In genomic region chr3:30675774-30676173, GRCh38 we compare ENCODE assay signal across 23 cellular contexts.
DNase-seq lines count a peak whose midpoint lies in the region; ATAC-seq lines count a peak whose summit lies in the region.
"Had no signal": no experiment of that assay in that cellular context is flagged by ENCODE, and none has a peak within 500 bp of the region (broad histone marks: within the 10 kb centered on the region; RNA-seq: fewer than 3 reads in every experiment).

No MANE protein-coding gene starts in this region.

- peaks cover 93% of the 10 kb centered on the region for H3K36me3 Mint-ChIP-seq in activated naive CD4-positive, alpha-beta T cell treated with anti-CD3 and anti-CD28 coated beads, Interleukin-2, amount 10 ng/mL, durations not matched to agents 7 days and 5 days
- H3K36me3 Mint-ChIP-seq in T-cell: peaks cover 89% of the 10 kb centered on the region
- peaks cover 83% of the 10 kb centered on the region for H3K36me3 Mint-ChIP-seq in activated naive CD8-positive, alpha-beta T cell treated with anti-CD3 and anti-CD28 coated beads, Interleukin-2, amount 10 ng/mL, durations not matched to agents 7 days and 5 days
- H3K36me3 Mint-ChIP-seq in stimulated activated effector memory CD8-positive, alpha-beta T cell treated with anti-CD3 and anti-CD28 coated beads, Interleukin-12 subunit alpha, Interleukin-12 subunit beta, amount 100 ng/mL, for 72 hours: peaks cover 99% of the 10 kb centered on the region

- ATAC-seq in T-cell (replicated peaks in 1 of 4): no peak
- no peak for ATAC-seq in activated naive CD8-positive, alpha-beta T cell treated with anti-CD3 and anti-CD28 coated beads, Interleukin-2, amount 10 ng/mL, durations not matched to agents 7 days and 5 days (ENCODE audit: low read depth)
- ATAC-seq in stimulated activated effector memory CD8-positive, alpha-beta T cell treated with anti-CD3 and anti-CD28 coated beads, Interleukin-12 subunit alpha, Interleukin-12 subunit beta, amount 100 ng/mL, for 72 hours: no peak
- ATAC-seq: esophagus mucosa, gastrocnemius medialis, GM12878, sciatic nerve, SK-N-SH treated with all-trans-retinoic acid at 6 μM for 48 hours had no signal

- H3K27me3 Mint-ChIP-seq in activated naive CD4-positive, alpha-beta T cell treated with anti-CD3 and anti-CD28 coated beads, Interleukin-2, amount 10 ng/mL, durations not matched to agents 7 days and 5 days: no peaks in the 10 kb centered on the region
- H3K27me3 Mint-ChIP-seq in T-cell: no peaks in the 10 kb centered on the region
- H3K27me3 Mint-ChIP-seq in activated naive CD8-positive, alpha-beta T cell treated with anti-CD3 and anti-CD28 coated beads, Interleukin-2, amount 10 ng/mL, durations not matched to agents 7 days and 5 days: no peaks in the 10 kb centered on the region

- H3K4me3 Mint-ChIP-seq in activated naive CD4-positive, alpha-beta T cell treated with anti-CD3 and anti-CD28 coated beads, Interleukin-2, amount 10 ng/mL, durations not matched to agents 7 days and 5 days: peak overlapping the region; percentile 61
- peak overlapping the region; percentile 44 to 60 (median 57) for H3K4me3 Mint-ChIP-seq in T-cell
- no peak overlapping the region for H3K4me3 Mint-ChIP-seq in activated naive CD8-positive, alpha-beta T cell treated with anti-CD3 and anti-CD28 coated beads, Interleukin-2, amount 10 ng/mL, durations not matched to agents 7 days and 5 days
- H3K4me3 Mint-ChIP-seq in stimulated activated effector memory CD8-positive, alpha-beta T cell treated with anti-CD3 and anti-CD28 coated beads, Interleukin-12 subunit alpha, Interleukin-12 subunit beta, amount 100 ng/mL, for 72 hours: no peak overlapping the region
- H3K4me3 Mint-ChIP-seq: nephron progenitor cell had no signal

- peaks cover 8% of the 10 kb centered on the region for H3K9me3 Mint-ChIP-seq in activated naive CD4-positive, alpha-beta T cell treated with anti-CD3 and anti-CD28 coated beads, Interleukin-2, amount 10 ng/mL, durations not matched to agents 7 days and 5 days
- no peaks in the 10 kb centered on the region for H3K9me3 Mint-ChIP-seq in T-cell
- peaks cover 3% of the 10 kb centered on the region for H3K9me3 Mint-ChIP-seq in activated naive CD8-positive, alpha-beta T cell treated with anti-CD3 and anti-CD28 coated beads, Interleukin-2, amount 10 ng/mL, durations not matched to agents 7 days and 5 days
- no peaks in the 10 kb centered on the region for H3K9me3 Mint-ChIP-seq in stimulated activated effector memory CD8-positive, alpha-beta T cell treated with anti-CD3 and anti-CD28 coated beads, Interleukin-12 subunit alpha, Interleukin-12 subunit beta, amount 100 ng/mL, for 72 hours
- H3K9me3 Mint-ChIP-seq: nephron progenitor cell had no signal

- CTCF ChIA-PET in activated naive CD4-positive, alpha-beta T cell treated with anti-CD3 and anti-CD28 coated beads, Interleukin-2, amount 10 ng/mL, durations not matched to agents 7 days and 5 days (lab: Charles Lee): no interaction called here
- CTCF ChIA-PET in T-cell (lab: Charles Lee): interaction anchor here in 1 of 2 donors (0.7 kb wide), 1 partner anchor 18 kb away, joined by 4 read pairs; no protein-coding TSS in a partner anchor

- no peak for DNase-seq in activated naive CD4-positive, alpha-beta T cell treated with anti-CD3 and anti-CD28 coated beads, Interleukin-2, amount 10 ng/mL, durations not matched to agents 7 days and 5 days
- no peak for DNase-seq in activated naive CD4-positive, alpha-beta T cell treated with anti-CD3 and anti-CD28 coated beads, Interleukin-2, amount 50 U/mL, for 16 hours
- DNase-seq in T-cell (no peak), NCI-H2029 (lab: John Stamatoyannopoulos, UW) (no peak), inferior parietal cortex (ENCODE audit: extremely low spot score) (no peak), hippocampal formation (lab: John Stamatoyannopoulos, UW) (no peak)
- no peak for DNase-seq in activated naive CD8-positive, alpha-beta T cell treated with anti-CD3 and anti-CD28 coated beads, Interleukin-2, amount 10 ng/mL, durations not matched to agents 7 days and 5 days
- DNase-seq in stimulated activated effector memory CD8-positive, alpha-beta T cell treated with anti-CD3 and anti-CD28 coated beads, Interleukin-12 subunit alpha, Interleukin-12 subunit beta, amount 100 ng/mL, for 72 hours (ENCODE audit: low spot score in 2 of 2): no peak
- DNase-seq: aorta; central memory CD4-positive, alpha-beta T cell; gastrocnemius medialis; GOT3; IMR-90; mesendoderm; MG63; NCI-H1417 treated with DMSO at 0.1 percent for 48 hours; NCI-H524; nephron progenitor cell; trophoblast cell had no signal

- POLR2A ChIA-PET in T-cell (lab: Charles Lee): interaction anchor here in 1 of 2 donors (0.7 kb wide), 1 partner anchor 9 kb away, joined by 5 read pairs; no protein-coding TSS in a partner anchor
- POLR2A ChIA-PET in activated naive CD8-positive, alpha-beta T cell treated with anti-CD3 and anti-CD28 coated beads, Interleukin-2, amount 10 ng/mL, durations not matched to agents 7 days and 5 days (lab: Charles Lee): no interaction called here

- peak overlapping the region; percentile 85 for H3K27ac Mint-ChIP-seq in activated naive CD4-positive, alpha-beta T cell treated with anti-CD3 and anti-CD28 coated beads, Interleukin-2, amount 10 ng/mL, durations not matched to agents 7 days and 5 days
- peak overlapping the region; percentile 84 to 95 for H3K27ac Mint-ChIP-seq in T-cell
- H3K27ac Mint-ChIP-seq in activated naive CD8-positive, alpha-beta T cell treated with anti-CD3 and anti-CD28 coated beads, Interleukin-2, amount 10 ng/mL, durations not matched to agents 7 days and 5 days: peak overlapping the region; percentile 11
- H3K27ac Mint-ChIP-seq in stimulated activated effector memory CD8-positive, alpha-beta T cell treated with anti-CD3 and anti-CD28 coated beads, Interleukin-12 subunit alpha, Interleukin-12 subunit beta, amount 100 ng/mL, for 72 hours: peak overlapping the region; percentile 69
- H3K27ac Mint-ChIP-seq: nephron progenitor cell had no signal

- H3K4me1 Mint-ChIP-seq in activated naive CD4-positive, alpha-beta T cell treated with anti-CD3 and anti-CD28 coated beads, Interleukin-2, amount 10 ng/mL, durations not matched to agents 7 days and 5 days: peaks cover 93% of the 10 kb centered on the region
- peaks cover 95 to 98% (median 96%) of the 10 kb centered on the region in 3 donors for H3K4me1 Mint-ChIP-seq in T-cell
- peaks cover 72% of the 10 kb centered on the region for H3K4me1 Mint-ChIP-seq in activated naive CD8-positive, alpha-beta T cell treated with anti-CD3 and anti-CD28 coated beads, Interleukin-2, amount 10 ng/mL, durations not matched to agents 7 days and 5 days
- peaks cover 77% of the 10 kb centered on the region for H3K4me1 Mint-ChIP-seq in stimulated activated effector memory CD8-positive, alpha-beta T cell treated with anti-CD3 and anti-CD28 coated beads, Interleukin-12 subunit alpha, Interleukin-12 subunit beta, amount 100 ng/mL, for 72 hours

Comparison
In these comparisons a context has a peak if more than half of its experiments do, and no peak if none do; other contexts are left out.
1. H3K27ac Mint-ChIP-seq: peak in every context shown above with its lines; median percentile 90 in T-cell; 85 in activated naive CD4-positive, alpha-beta T cell treated with anti-CD3 and anti-CD28 coated beads, Interleukin-2, amount 10 ng/mL, durations not matched to agents 7 days and 5 days; 69 in stimulated activated effector memory CD8-positive, alpha-beta T cell treated with anti-CD3 and anti-CD28 coated beads, Interleukin-12 subunit alpha, Interleukin-12 subunit beta, amount 100 ng/mL, for 72 hours; 11 in activated naive CD8-positive, alpha-beta T cell treated with anti-CD3 and anti-CD28 coated beads, Interleukin-2, amount 10 ng/mL, durations not matched to agents 7 days and 5 days.
2. H3K4me3 Mint-ChIP-seq: peak in activated naive CD4-positive, alpha-beta T cell treated with anti-CD3 and anti-CD28 coated beads, Interleukin-2, amount 10 ng/mL, durations not matched to agents 7 days and 5 days (single experiment) and T-cell (3 of 3); none in activated naive CD8-positive, alpha-beta T cell treated with anti-CD3 and anti-CD28 coated beads, Interleukin-2, amount 10 ng/mL, durations not matched to agents 7 days and 5 days (single experiment) and stimulated activated effector memory CD8-positive, alpha-beta T cell treated with anti-CD3 and anti-CD28 coated beads, Interleukin-12 subunit alpha, Interleukin-12 subunit beta, amount 100 ng/mL, for 72 hours (single experiment).